ENCODE assay signal across 28 cellular contexts in the genomic region with DNA sequence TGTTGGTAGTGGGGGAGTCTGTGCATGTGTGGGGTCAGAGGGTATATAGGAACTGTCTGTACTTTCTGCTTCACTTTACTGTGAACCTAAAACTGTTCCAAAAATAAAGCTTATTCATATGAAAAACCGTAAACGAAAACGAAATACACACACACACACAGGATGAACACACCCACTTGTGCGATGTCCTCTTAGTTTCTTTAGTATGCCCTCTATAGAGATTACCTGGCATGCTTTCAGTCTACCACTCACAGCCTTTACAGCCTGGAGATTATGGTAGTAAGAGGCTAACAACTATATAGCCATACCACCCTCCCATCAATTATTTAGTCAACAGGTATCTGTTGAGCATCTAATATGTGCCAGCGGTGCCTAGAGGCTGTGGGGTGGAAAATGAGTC.
"Had no signal": no experiment of that assay in that cellular context is flagged by ENCODE, and none has a peak within 500 bp of the region (broad histone marks: within the 10 kb centered on the region; RNA-seq: fewer than 3 reads in every experiment).

No MANE protein-coding gene starts in this region.

- H3K27ac ChIP-seq: stomach, suprapubic skin, testis, thoracic aorta, thyroid gland, tibial artery, tibial nerve, transverse colon, upper lobe of left lung, upper lobe of right lung, uterus, vagina had no signal

- H3K9me3 ChIP-seq: suprapubic skin, testis, thoracic aorta, thyroid gland, transverse colon, upper lobe of left lung, upper lobe of right lung, uterus, vagina had no signal

- H3K4me3 ChIP-seq: stomach, suprapubic skin, testis, thoracic aorta, thyroid gland, tibial artery, tibial nerve, transverse colon, upper lobe of left lung, upper lobe of right lung, uterus, vagina had no signal

- H3K36me3 Mint-ChIP-seq: stimulated activated effector memory CD8-positive, alpha-beta T cell treated with anti-CD3 and anti-CD28 coated beads, Interleukin-12 subunit alpha, Interleukin-12 subunit beta, amount 100 ng/mL, for 72 hours; stimulated activated memory B cell treated with anti-CD40 and anti-IgM and Interleukin-4, amounts not matched to agents 10 μg/mL and 1 μg/mL and 100 μg/mL, for 72 hours; stimulated activated naive B cell treated with anti-CD40 and anti-IgM and Interleukin-4, amounts not matched to agents 10 μg/mL and 1 μg/mL and 100 μg/mL, for 72 hours; type B pancreatic cell had no signal

- H3K36me3 ChIP-seq: stomach, suprapubic skin, thoracic aorta, thyroid gland, tibial artery, tibial nerve, transverse colon, upper lobe of left lung, upper lobe of right lung, uterus, vagina had no signal

- H3K27ac Mint-ChIP-seq: stimulated activated effector memory CD8-positive, alpha-beta T cell treated with anti-CD3 and anti-CD28 coated beads, Interleukin-12 subunit alpha, Interleukin-12 subunit beta, amount 100 ng/mL, for 72 hours; stimulated activated memory B cell treated with anti-CD40 and anti-IgM and Interleukin-4, amounts not matched to agents 10 μg/mL and 1 μg/mL and 100 μg/mL, for 72 hours; stimulated activated naive B cell treated with anti-CD40 and anti-IgM and Interleukin-4, amounts not matched to agents 10 μg/mL and 1 μg/mL and 100 μg/mL, for 72 hours; stimulated activated naive CD8-positive, alpha-beta T cell treated with anti-CD3 and anti-CD28 coated beads, Interleukin-15, amount 100 ng/mL, for 72 hours; stimulated activated naive CD8-positive, alpha-beta T cell treated with anti-CD3 and anti-CD28 coated beads, Interleukin-15, Interleukin-2, amounts not matched to agents 100 ng/mL and 50 ng/mL, for 24 hours; type B pancreatic cell had no signal

- DNase-seq: stimulated activated CD4-positive, alpha-beta T cell treated with anti-CD3 and anti-CD28 coated beads, Interleukin-2, amount 100 ng/mL, for 48 hours; stimulated activated CD4-positive, alpha-beta T cell treated with anti-CD3 and anti-CD28 coated beads, Interleukin-4, amount 100 ng/mL, for 1 hour; stimulated activated CD4-positive, alpha-beta T cell treated with anti-CD3 and anti-CD28 coated beads, Interleukin-4, amount 100 ng/mL, for 24 hours; stimulated activated CD4-positive, alpha-beta T cell treated with anti-CD3 and anti-CD28 coated beads, Interleukin-4, amount 100 ng/mL, for 4 hours; stimulated activated CD8-positive, alpha-beta memory T cell treated with anti-CD3 and anti-CD28 coated beads, Interleukin-4, amount 100 ng/mL, for 48 hours; stimulated activated naive B cell treated with anti-CD40 and anti-IgM and Interleukin-4, amounts not matched to agents 10 μg/mL and 1 μg/mL and 100 μg/mL, for 72 hours; stimulated activated naive CD4-positive, alpha-beta T cell; stimulated activated naive CD4-positive, alpha-beta T cell treated with Interleukin-2 at 50 U/mL for 16 hours; stimulated activated naive CD8-positive, alpha-beta T cell treated with anti-CD3 and anti-CD28 coated beads, Interleukin-15, amount 100 ng/mL, for 72 hours; stimulated activated naive CD8-positive, alpha-beta T cell treated with anti-CD3 and anti-CD28 coated beads, Interleukin-15, Interleukin-2, amounts not matched to agents 100 U/mL and 50 U/mL, for 24 hours; stomach; substantia nigra; testis; thyroid gland; tibial artery; transverse colon; trophoblast cell; upper lobe of left lung; upper lobe of right lung; uterus had no signal

- H3K9me3 Mint-ChIP-seq: type B pancreatic cell had no signal

- H3K4me3 Mint-ChIP-seq: stimulated activated effector memory CD8-positive, alpha-beta T cell treated with anti-CD3 and anti-CD28 coated beads, Interleukin-12 subunit alpha, Interleukin-12 subunit beta, amount 100 ng/mL, for 72 hours; stimulated activated memory B cell treated with anti-CD40 and anti-IgM and Interleukin-4, amounts not matched to agents 10 μg/mL and 1 μg/mL and 100 μg/mL, for 72 hours; stimulated activated naive B cell treated with anti-CD40 and anti-IgM and Interleukin-4, amounts not matched to agents 10 μg/mL and 1 μg/mL and 100 μg/mL, for 72 hours; stimulated activated naive CD8-positive, alpha-beta T cell treated with anti-CD3 and anti-CD28 coated beads, Interleukin-15, amount 100 ng/mL, for 72 hours; stimulated activated naive CD8-positive, alpha-beta T cell treated with anti-CD3 and anti-CD28 coated beads, Interleukin-15, Interleukin-2, amounts not matched to agents 100 ng/mL and 50 ng/mL, for 24 hours; type B pancreatic cell had no signal

- H3K4me1 ChIP-seq: stomach, suprapubic skin, testis, tibial nerve, transverse colon, upper lobe of right lung, uterus, vagina had no signal

- ATAC-seq: stimulated activated effector memory CD8-positive, alpha-beta T cell treated with anti-CD3 and anti-CD28 coated beads, Interleukin-12 subunit alpha, Interleukin-12 subunit beta, amount 100 ng/mL, for 72 hours; stimulated activated memory B cell treated with anti-CD40 and anti-IgM and Interleukin-4, amounts not matched to agents 10 μg/mL and 1 μg/mL and 100 μg/mL, for 72 hours; stimulated activated naive B cell treated with anti-CD40 and anti-IgM and Interleukin-4, amounts not matched to agents 10 μg/mL and 1 μg/mL and 100 μg/mL, for 72 hours; stimulated activated naive CD8-positive, alpha-beta T cell treated with anti-CD3 and anti-CD28 coated beads, Interleukin-15, amount 100 ng/mL, for 72 hours; stimulated activated naive CD8-positive, alpha-beta T cell treated with anti-CD3 and anti-CD28 coated beads, Interleukin-15, Interleukin-2, amounts not matched to agents 100 U/mL and 50 U/mL, for 24 hours; upper lobe of right lung had no signal

- H3K27me3 Mint-ChIP-seq: stimulated activated memory B cell treated with anti-CD40 and anti-IgM and Interleukin-4, amounts not matched to agents 10 μg/mL and 1 μg/mL and 100 μg/mL, for 72 hours; stimulated activated naive B cell treated with anti-CD40 and anti-IgM and Interleukin-4, amounts not matched to agents 10 μg/mL and 1 μg/mL and 100 μg/mL, for 72 hours; stimulated activated naive CD8-positive, alpha-beta T cell treated with anti-CD3 and anti-CD28 coated beads, Interleukin-15, Interleukin-2, amounts not matched to agents 100 ng/mL and 50 ng/mL, for 24 hours; type B pancreatic cell had no signal

- H3K4me1 Mint-ChIP-seq: stimulated activated effector memory CD8-positive, alpha-beta T cell treated with anti-CD3 and anti-CD28 coated beads, Interleukin-12 subunit alpha, Interleukin-12 subunit beta, amount 100 ng/mL, for 72 hours; stimulated activated memory B cell treated with anti-CD40 and anti-IgM and Interleukin-4, amounts not matched to agents 10 μg/mL and 1 μg/mL and 100 μg/mL, for 72 hours; stimulated activated naive B cell treated with anti-CD40 and anti-IgM and Interleukin-4, amounts not matched to agents 10 μg/mL and 1 μg/mL and 100 μg/mL, for 72 hours; stimulated activated naive CD8-positive, alpha-beta T cell treated with anti-CD3 and anti-CD28 coated beads, Interleukin-15, amount 100 ng/mL, for 72 hours had no signal

- H3K27me3 ChIP-seq: stomach, suprapubic skin, testis, thyroid gland, tibial artery, tibial nerve, transverse colon, upper lobe of left lung, upper lobe of right lung, uterus, vagina had no signal
